In genomic region chr16:67659675-67660563, GRCh38 we compare ENCODE assay signal across 1 cellular context.
TF ChIP-seq lines count a peak whose summit lies in the region.

Gene ACD, minus strand, starts transcription at chr16:67660260. Its CDS starts 40 bp downstream, at chr16:67660220.

TF ChIP-seq in HepG2, 621 proteins besides CTCF, POLR2A, EP300 and RAD21 (continued from another document and continues in another):
- TF ChIP-seq ZNF710 (CRISPR knock-in tag; IDR thresholded peaks at IDR 0.05; ENCODE audit: borderline replicate concordance) (0 out of 2 replicates have a peak, but pooled peaks have one; percentile 45), BRD4 (CRISPR knock-in tag; IDR thresholded peaks at IDR 0.05) (no peak), MXI1 (IDR thresholded peaks at IDR 0.05; ENCODE audit: borderline replicate concordance, low read depth, low read length) (peak; percentile 86; the same call in 2 of the 3 replicates), ZNF225 (CRISPR knock-in tag; IDR thresholded peaks at IDR 0.05) (peak; percentile 88), BCL6 (CRISPR knock-in tag; IDR thresholded peaks at IDR 0.05) (no peak), ZNF20 (CRISPR knock-in tag; IDR thresholded peaks at IDR 0.05) (no peak), ZNF746 (CRISPR knock-in tag; IDR thresholded peaks at IDR 0.05) (no peak; the same call in 1 of the 2 replicates), ZMAT5 (CRISPR knock-in tag; IDR thresholded peaks at IDR 0.05; ENCODE audit: borderline replicate concordance, low read depth) (no peak), HMGXB3 (CRISPR knock-in tag; IDR thresholded peaks at IDR 0.05; ENCODE audit: borderline replicate concordance) (peak; percentile 3; the same call in 1 of the 2 replicates), MED1 (CRISPR knock-in tag; IDR thresholded peaks at IDR 0.05) (no peak), MLXIP (CRISPR knock-in tag; IDR thresholded peaks at IDR 0.05; ENCODE audit: borderline replicate concordance) (peak; percentile 46; the same call in 1 of the 2 replicates), ZNF235 (CRISPR knock-in tag; IDR thresholded peaks at IDR 0.05; ENCODE audit: borderline replicate concordance) (no peak), MBD4 (IDR thresholded peaks at IDR 0.05; ENCODE audit: borderline replicate concordance, low read length) (no peak), MBNL3 (CRISPR knock-in tag; conservative IDR thresholded peaks at IDR 0.05) (no peak), TFDP1 (CRISPR knock-in tag; IDR thresholded peaks at IDR 0.05; ENCODE audit: borderline replicate concordance) (peak; percentile 69; the same call in 1 of the 2 replicates), SMAD3 (CRISPR knock-in tag; IDR thresholded peaks at IDR 0.05) (peak; percentile 68), PAWR (CRISPR knock-in tag; IDR thresholded peaks at IDR 0.05; ENCODE audit: borderline replicate concordance) (peak; percentile 99), ZNF556 (CRISPR knock-in tag; IDR thresholded peaks at IDR 0.05; ENCODE audit: borderline replicate concordance) (peak; percentile 76), JUN (CRISPR knock-in tag; IDR thresholded peaks at IDR 0.05) (peak; percentile 65; the same call in 1 of the 2 replicates), TARDBP (CRISPR knock-in tag; IDR thresholded peaks at IDR 0.05) (peak; percentile 28), REXO4 (CRISPR knock-in tag; IDR thresholded peaks at IDR 0.05; ENCODE audit: borderline replicate concordance) (no peak), RBFOX2 (IDR thresholded peaks at IDR 0.05; ENCODE audit: low read depth, low read length) (peak; percentile 90), WIZ (CRISPR knock-in tag; IDR thresholded peaks at IDR 0.05) (no peak), ADNP (CRISPR knock-in tag; IDR thresholded peaks at IDR 0.05) (no peak), GLI4 (CRISPR knock-in tag; IDR thresholded peaks at IDR 0.05; ENCODE audit: borderline replicate concordance) (no peak; the same call in 1 of the 2 replicates), ZNF414 (CRISPR knock-in tag; IDR thresholded peaks at IDR 0.05) (no peak), ZNF451 (CRISPR knock-in tag; IDR thresholded peaks at IDR 0.05) (peak; percentile 19; the same call in 1 of the 2 replicates), ZNF816 (CRISPR knock-in tag; IDR thresholded peaks at IDR 0.05; ENCODE audit: borderline replicate concordance) (no peak), U2AF1 (optimal IDR thresholded peaks at IDR 0.05; ENCODE audit: low read depth, low read length) (peak; percentile 63), ZNF773 (CRISPR knock-in tag; IDR thresholded peaks at IDR 0.05; ENCODE audit: borderline replicate concordance) (peak; percentile 49; the same call in 1 of the 2 replicates), MYC (CRISPR knock-in tag; IDR thresholded peaks at IDR 0.05; ENCODE audit: borderline replicate concordance) (peak; percentile 63; the same call in 1 of the 2 replicates), ATF6 (CRISPR knock-in tag; conservative IDR thresholded peaks at IDR 0.05) (peak; percentile 39; the same call in 1 of the 2 replicates), ZNF768 (CRISPR knock-in tag; IDR thresholded peaks at IDR 0.05) (peak; percentile 53), HNF4A (CRISPR knock-in tag; IDR thresholded peaks at IDR 0.05) (peak; percentile 79), ELK4 (CRISPR knock-in tag; IDR thresholded peaks at IDR 0.05; ENCODE audit: borderline replicate concordance) (0 out of 2 replicates have a peak, but pooled peaks have one; percentile 41), ZBTB21 (CRISPR knock-in tag; IDR thresholded peaks at IDR 0.05) (0 out of 2 replicates have a peak, but pooled peaks have one; percentile 10), THAP8 (CRISPR knock-in tag; IDR thresholded peaks at IDR 0.05; ENCODE audit: borderline replicate concordance) (no peak), ZNF704 (CRISPR knock-in tag; IDR thresholded peaks at IDR 0.05; ENCODE audit: borderline replicate concordance) (peak; percentile 76; the same call in 1 of the 2 replicates), ZNF879 (CRISPR knock-in tag; IDR thresholded peaks at IDR 0.05) (peak; percentile 89; the same call in 1 of the 2 replicates), ZNF780A (CRISPR knock-in tag; IDR thresholded peaks at IDR 0.05) (no peak), MAFG (CRISPR knock-in tag; IDR thresholded peaks at IDR 0.05) (0 out of 2 replicates have a peak, but pooled peaks have one; percentile 12), MTA3 (CRISPR knock-in tag; IDR thresholded peaks at IDR 0.05) (no peak)
